Comparison of ENCODE assay signal across 14 cellular contexts in genomic region chr3:189229421-189229820, GRCh38. TPM values are rescaled to one million over a fixed set of nuclear protein-coding genes. Genes with fewer than 3 reads are reported as not detected.
DNase-seq lines count a peak whose midpoint lies in the region; ATAC-seq, FAIRE-seq and TF ChIP-seq lines count a peak whose summit lies in the region.
"Had no signal": no experiment of that assay in that cellular context is flagged by ENCODE, and none has a peak within 500 bp of the region (broad histone marks: within the 10 kb centered on the region; RNA-seq: fewer than 3 reads in every experiment).

No MANE protein-coding gene starts in this region.

- 70 to 72% methylated on average over 3 of the region's 3 CpGs for WGBS in pancreas, 2 donors

- H3K4me2 ChIP-seq in Loucy (ENCODE audit: low read depth, low read length, poor library complexity, severe bottlenecking): no peak overlapping the region

- H3K9me3 ChIP-seq in Loucy (ENCODE audit: insufficient read depth, low read depth, low read length) (no peaks in the 10 kb centered on the region), pancreas (no peaks in the 10 kb centered on the region)
- H3K9me3 ChIP-seq: sigmoid colon had no signal

- H3K79me2 ChIP-seq in Loucy (ENCODE audit: insufficient read depth, low read length): no peaks in the 10 kb centered on the region

- ATAC-seq in HG02588 (IDR thresholded peaks at IDR 0.05; ENCODE audit: unreplicated experiment) (peak; percentile 50), pancreas (peak in 3 of 4 donors; percentile 51 to 56 (median 51))

- no peaks in the 10 kb centered on the region for H3K9me2 ChIP-seq in Loucy (replicated peaks; ENCODE audit: low read depth, low read length)

- peak overlapping the region; percentile 69 for H2AFZ ChIP-seq in Loucy (ENCODE audit: low read length)

- H3K9ac ChIP-seq in Loucy (ENCODE audit: low read depth, low read length, poor library complexity, severe bottlenecking): no peak overlapping the region

- H3K27me3 ChIP-seq in Loucy (ENCODE audit: insufficient read depth, low read length, poor library complexity, severe bottlenecking): no peaks in the 10 kb centered on the region
- no peaks in the 10 kb centered on the region for H3K27me3 ChIP-seq in pancreas
- H3K27me3 ChIP-seq: sigmoid colon had no signal

- H3K4me1 ChIP-seq in Loucy (ENCODE audit: insufficient read depth, low read length, poor library complexity, severe bottlenecking): peaks cover 4% of the 10 kb centered on the region
- H3K4me1 ChIP-seq in pancreas: no peaks in the 10 kb centered on the region
- H3K4me1 ChIP-seq: sigmoid colon had no signal

- H3F3A ChIP-seq in Loucy (ENCODE audit: low read depth): no peaks in the 10 kb centered on the region

- H3K4me3 ChIP-seq in Loucy (ENCODE audit: low read length, poor library complexity, severe bottlenecking) (no peak overlapping the region), pancreas (no peak overlapping the region)
- H3K4me3 ChIP-seq: sigmoid colon had no signal

- no peak overlapping the region for H3K27ac ChIP-seq in pancreas
- H3K27ac ChIP-seq: sigmoid colon had no signal

- no peak for TF ChIP-seq CTCF in Loucy (conservative IDR thresholded peaks at IDR 0.05; ENCODE audit: low read length)
- no peak for TF ChIP-seq CTCF in pancreas (IDR thresholded peaks at IDR 0.05)

- peak; percentile 51 for FAIRE-seq in GM19239 (lab: Jason Lieb, UNC)
- no peak for FAIRE-seq in pancreas (lab: Jason Lieb, UNC)
- FAIRE-seq: D721Med, GM12891 had no signal

- DNase-seq in GM19239 (ENCODE audit: insufficient read length, low spot score) (peak; percentile 6), pancreas (no peak), DMS 273 (lab: John Stamatoyannopoulos, UW; ENCODE audit: unreplicated experiment) (no peak), NCI-H748 treated with DMSO at 0.1 percent for 48 hours (lab: John Stamatoyannopoulos, UW) (no peak)
- DNase-seq in activated CD4-positive, alpha-beta T cell treated with anti-CD3 and anti-CD28 coated beads, Interleukin-2, amount 50 U/mL, for 4 hours: no peak
- DNase-seq: activated CD8-positive, alpha-beta memory T cell treated with anti-CD3 and anti-CD28 coated beads for 24 hours; activated naive CD8-positive, alpha-beta T cell treated with anti-CD3 and anti-CD28 coated beads for 36 hours; NCI-H146; sigmoid colon; T1000 had no signal

- intact Hi-C loops in pancreas (cut with DNase I): no loop called here

- H3K36me3 ChIP-seq in Loucy (ENCODE audit: insufficient read depth, low read length): no peaks in the 10 kb centered on the region
- no peaks in the 10 kb centered on the region for H3K36me3 ChIP-seq in pancreas
- H3K36me3 ChIP-seq: sigmoid colon had no signal

- H4K20me1 ChIP-seq in Loucy (ENCODE audit: insufficient read depth, low read length, poor library complexity, severe bottlenecking): no peaks in the 10 kb centered on the region

RNA-seq across cellular contexts. Expression of gene TPRG1, which starts 57.6 kb away (rescaled TPM):
- 1 to 10 TPM in 3 of 6 donors, under 1 TPM in 2, not detected in 1; 0.12 to 4.4 (median 1.0) TPM for total RNA-seq in pancreas
- 1 to 10 TPM; 1.2 to 1.5 TPM for polyA plus RNA-seq in pancreas
